23 cellular contexts compared by ENCODE assay signal in the genomic region with DNA sequence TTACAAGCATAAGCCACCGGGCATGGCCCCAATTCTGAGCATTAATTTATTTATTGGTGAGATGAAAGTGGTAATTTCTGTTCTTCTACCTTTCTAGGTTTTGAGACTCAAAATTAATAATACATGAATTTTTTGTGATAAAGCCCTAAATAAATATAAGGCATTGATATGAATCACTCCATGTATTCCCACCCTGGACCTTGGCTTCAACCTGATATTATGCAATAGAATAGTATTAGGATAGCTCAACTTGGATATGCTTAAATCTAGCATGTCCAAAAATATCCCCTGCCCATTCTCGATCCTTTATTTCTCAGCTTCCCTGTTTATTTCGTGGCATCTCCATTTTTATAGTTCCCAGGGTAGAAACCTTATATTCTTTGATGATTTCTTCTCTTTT. TPM values are rescaled to one million over a fixed set of nuclear protein-coding genes. Genes with fewer than 3 reads are reported as not detected.
A peak's percentile ranks its signal among the peaks of the same experiment; 100 is the strongest.
DNase-seq lines count a peak whose midpoint lies in the region; ATAC-seq and TF ChIP-seq lines count a peak whose summit lies in the region.
"Had no signal": no experiment of that assay in that cellular context is flagged by ENCODE, and none has a peak within 500 bp of the region (broad histone marks: within the 10 kb centered on the region; RNA-seq: fewer than 3 reads in every experiment).

No MANE protein-coding gene starts in this region.

- peaks cover 27% of the 10 kb centered on the region for H3K4me1 ChIP-seq in GM23248 (ENCODE audit: insufficient read depth)
- peaks cover 26% of the 10 kb centered on the region for H3K4me1 ChIP-seq in adipocyte (ENCODE audit: control insufficient read depth, insufficient read depth, low read length)
- peaks cover 48 to 57% of the 10 kb centered on the region in 2 donors for H3K4me1 ChIP-seq in gastrocnemius medialis

- H3K27ac ChIP-seq in GM23248, result no peak overlapping the region
- peak overlapping the region; percentile 94 to 95 (median 94) for H3K27ac ChIP-seq in gastrocnemius medialis
- H3K27ac ChIP-seq: ascending aorta, KMS-11, SJCRH30, VCaP had no signal

- no peaks in the 10 kb centered on the region for H3K36me3 ChIP-seq in GM23248 (ENCODE audit: low read depth)
- H3K36me3 ChIP-seq in adipocyte (ENCODE audit: control insufficient read depth, insufficient read depth, low read length, severe bottlenecking), result no peaks in the 10 kb centered on the region
- H3K36me3 ChIP-seq in gastrocnemius medialis, result peaks cover 0 to 19% of the 10 kb centered on the region in 2 donors
- H3K36me3 ChIP-seq: SJCRH30 had no signal

- no peaks in the 10 kb centered on the region for H3K36me3 Mint-ChIP-seq in glutamatergic neuron (ENCODE audit: unreplicated experiment)

- H3K4me3 ChIP-seq in GM23248, result no peak overlapping the region
- peak overlapping the region; percentile 90 for H3K4me3 ChIP-seq in adipocyte (ENCODE audit: low read length)
- H3K4me3 ChIP-seq in gastrocnemius medialis, result peak overlapping the region; percentile 79 to 89 (median 86)
- H3K4me3 ChIP-seq: SJCRH30 had no signal

- no peaks in the 10 kb centered on the region for H4K20me1 ChIP-seq in GM23248 (ENCODE audit: insufficient read depth)

- no peak for TF ChIP-seq CTCF in glutamatergic neuron (IDR thresholded peaks at IDR 0.05; ENCODE audit: partially characterized antibody, unreplicated experiment)
- no peak for TF ChIP-seq CTCF in gastrocnemius medialis (IDR thresholded peaks at IDR 0.05 in 4 of 5, conservative IDR thresholded peaks at IDR 0.05 in 1 of 5)
- TF ChIP-seq CTCF in GM10266 (IDR thresholded peaks at IDR 0.05; ENCODE audit: control insufficient read depth, insufficient read depth, low read depth, missing control alignments), result no peak

- H3K9me2 ChIP-seq in GM23248 (ENCODE audit: insufficient read depth), result no peaks in the 10 kb centered on the region

- intact Hi-C loops in gastrocnemius medialis (cut with DNase I; ENCODE audit: low total_unique reads), result no loop called here

- H3K79me2 ChIP-seq in GM23248 (ENCODE audit: insufficient read depth), result no peaks in the 10 kb centered on the region

- TF ChIP-seq POLR2A in gastrocnemius medialis (IDR thresholded peaks at IDR 0.05), result no peak

- no peak overlapping the region for H3K4me2 ChIP-seq in GM23248 (ENCODE audit: unreplicated experiment)
- H3K4me2 ChIP-seq: KMS-11 had no signal

- no peak overlapping the region for H3K27ac Mint-ChIP-seq in glutamatergic neuron (ENCODE audit: unreplicated experiment)
- H3K27ac Mint-ChIP-seq: H9; stimulated activated naive B cell treated with anti-CD40 and anti-IgM and Interleukin-4, amounts not matched to agents 10 μg/mL and 1 μg/mL and 100 μg/mL, for 72 hours; T-helper 1 cell treated with Interleukin-12 subunit alpha and Interleukin-12 subunit beta and Interleukin-4 antibody, amounts not matched to agents 30 μg/mL and 1 μg/mL, for 36 hours had no signal

- peak; percentile 59 for DNase-seq in GM23248
- DNase-seq in adipocyte (ENCODE audit: low read depth), result peak; percentile 39
- DNase-seq in glutamatergic neuron, result no peak
- DNase-seq in gastrocnemius medialis, result no peak
- DNase-seq in GM10266 (ENCODE audit: extremely low spot score), result no peak
- DNase-seq: activated naive CD4-positive, alpha-beta T cell; CD8-positive, alpha-beta memory T cell; erythroblast; H9; head of caudate nucleus; NCI-H1048; NCI-H1930; sigmoid colon; SJCRH30; stimulated activated naive B cell treated with anti-CD40 and anti-IgM and Interleukin-4, amounts not matched to agents 10 μg/mL and 1 μg/mL and 100 μg/mL, for 72 hours; tibial artery had no signal

- H3K4me3 Mint-ChIP-seq in glutamatergic neuron (ENCODE audit: unreplicated experiment), result peak overlapping the region; percentile 3

- peaks cover 4% of the 10 kb centered on the region for H3K4me1 Mint-ChIP-seq in glutamatergic neuron (ENCODE audit: low read depth, unreplicated experiment)

- ATAC-seq in gastrocnemius medialis, result no peak
- no peak for ATAC-seq in GM19397 (IDR thresholded peaks at IDR 0.05; ENCODE audit: unreplicated experiment)
- no peak for ATAC-seq in GM18907 (IDR thresholded peaks at IDR 0.05; ENCODE audit: unreplicated experiment)
- ATAC-seq: Panc1; stimulated activated naive B cell treated with anti-CD40 and anti-IgM and Interleukin-4, amounts not matched to agents 10 μg/mL and 1 μg/mL and 100 μg/mL, for 72 hours had no signal

- in situ Hi-C loops in GM23248 (cut with MboI) (no loop called here), gastrocnemius medialis (cut with MboI; ENCODE audit: low sequenced_read_pairs in 4 of 4) (no loop called here)

- H3K27me3 ChIP-seq in GM23248 (replicated peaks; ENCODE audit: insufficient read depth) (no peaks in the 10 kb centered on the region), adipocyte (replicated peaks; ENCODE audit: control insufficient read depth, insufficient read depth, low read length) (no peaks in the 10 kb centered on the region), gastrocnemius medialis (no peaks in the 10 kb centered on the region)
- H3K27me3 ChIP-seq: ascending aorta, sigmoid colon, SJCRH30, tibial artery had no signal

- 41 to 45% methylated on average over 3 of the region's 3 CpGs for WGBS in GM23248 (ENCODE audit: low coverage in 1 of 2, low lambda C conversion rate in 2 of 2, missing lambda C conversion rate in 2 of 2), 2 experiments

- H3K9ac ChIP-seq in GM23248 (no peak overlapping the region), adipocyte (ENCODE audit: low read length) (no peak overlapping the region)
- H3K9ac ChIP-seq: KMS-11 had no signal

- peaks cover 5% of the 10 kb centered on the region for H3K27me3 Mint-ChIP-seq in glutamatergic neuron (ENCODE audit: unreplicated experiment)
- H3K27me3 Mint-ChIP-seq: CD8-positive, alpha-beta memory T cell; stimulated activated naive B cell treated with anti-CD40 and anti-IgM and Interleukin-4, amounts not matched to agents 10 μg/mL and 1 μg/mL and 100 μg/mL, for 72 hours had no signal

- H2AFZ ChIP-seq in GM23248, result no peak overlapping the region

- H3F3A ChIP-seq in GM23248 (ENCODE audit: insufficient read depth), result no peaks in the 10 kb centered on the region

- peaks cover 16% of the 10 kb centered on the region for H3K9me3 Mint-ChIP-seq in glutamatergic neuron (ENCODE audit: unreplicated experiment)
- H3K9me3 Mint-ChIP-seq: CD8-positive, alpha-beta memory T cell; stimulated activated naive B cell treated with anti-CD40 and anti-IgM and Interleukin-4, amounts not matched to agents 10 μg/mL and 1 μg/mL and 100 μg/mL, for 72 hours; T-helper 1 cell treated with Interleukin-12 subunit alpha and Interleukin-12 subunit beta and Interleukin-4 antibody, amounts not matched to agents 30 μg/mL and 1 μg/mL, for 36 hours had no signal

- H3K9me3 ChIP-seq in GM23248 (ENCODE audit: low read depth) (no peaks in the 10 kb centered on the region), adipocyte (ENCODE audit: control insufficient read depth, low read length) (no peaks in the 10 kb centered on the region), gastrocnemius medialis (no peaks in the 10 kb centered on the region)
- H3K9me3 ChIP-seq: ascending aorta, sigmoid colon, SJCRH30, tibial artery had no signal

RNA-seq across cellular contexts. Expression of gene AGL, which starts 2.5 kb away (rescaled TPM):
- 7.6 and 8.0 TPM in 2 replicates for total RNA-seq in GM23248 (2014; rRNA removed; shearing (Covaris generic))
- polyA plus RNA-seq in GM23248 (2016; fragmentation: Nextera tagmentation; extraction: Ambion mirVana), result 5.2 and 5.5 TPM in 2 replicates
- total RNA-seq in glutamatergic neuron (ENCODE audit: unreplicated experiment) (20.4 TPM), gastrocnemius medialis (100 to 1,000 TPM in 2 of 4 donors, 10 to 100 TPM in 2; 49.3 to 143 (median 103) TPM)

Comparison
In these comparisons a context has a peak if more than half of its experiments do, and no peak if none do; other contexts are left out.
1. DNase-seq: peak in GM23248 (single experiment) and adipocyte (single experiment); none in glutamatergic neuron (single experiment), gastrocnemius medialis (0 of 2) and GM10266 (single experiment).